ENCODE assay signal across 17 cellular contexts in genomic region chr11:95586155-95586554, GRCh38.
"Had no signal": no experiment of that assay in that cellular context is flagged by ENCODE, and none has a peak within 500 bp of the region (broad histone marks: within the 10 kb centered on the region; RNA-seq: fewer than 3 reads in every experiment).

No MANE protein-coding gene starts in this region.

- H3K27me3 ChIP-seq: body of pancreas, foreskin keratinocyte, transverse colon had no signal

- H3K9me3 ChIP-seq: body of pancreas, SK-N-SH, transverse colon had no signal

- H3K9ac ChIP-seq: SK-N-SH had no signal

- H3K4me2 ChIP-seq: SK-N-SH had no signal

- FAIRE-seq: endothelial cell of umbilical vein had no signal

- DNase-seq: activated CD4-positive, alpha-beta T cell treated with anti-CD3 and anti-CD28 coated beads for 36 hours; activated CD8-positive, alpha-beta memory T cell treated with anti-CD3 and anti-CD28 coated beads, Interleukin-2, amount 50 U/mL, for 4 hours; activated CD8-positive, alpha-beta T cell treated with anti-CD3 and anti-CD28 coated beads for 36 hours; activated gamma-delta T cell; activated T-cell treated with anti-CD3 and anti-CD28 coated beads, Interleukin-2, amount 50 U/mL, for 48 hours; body of pancreas; central memory CD4-positive, alpha-beta T cell; cortex of kidney; effector CD8-positive, alpha-beta T cell; retina; SK-N-SH; stimulated activated CD4-positive, alpha-beta T cell treated with anti-CD3 and anti-CD28 coated beads, Interleukin-4, amount 100 ng/mL, for 24 hours; stimulated activated naive CD4-positive, alpha-beta T cell treated with Interleukin-2 at 50 U/mL for 16 hours; substantia nigra; transverse colon had no signal

- H3K4me1 ChIP-seq: body of pancreas, transverse colon had no signal

- H3K27ac ChIP-seq: body of pancreas, foreskin keratinocyte, transverse colon had no signal

- H3K36me3 ChIP-seq: transverse colon had no signal

- H3K4me3 ChIP-seq: body of pancreas, transverse colon had no signal
